8 cellular contexts compared by ENCODE assay signal in genomic region chr13:52405369-52405766, GRCh38. TPM values are rescaled to one million over a fixed set of nuclear protein-coding genes. Genes with fewer than 3 reads are reported as not detected.
DNase-seq lines count a peak whose midpoint lies in the region; ATAC-seq and TF ChIP-seq lines count a peak whose summit lies in the region.

No MANE protein-coding gene starts in this region.

- peaks cover 11% of the 10 kb centered on the region for H3K27me3 ChIP-seq in CD8-positive, alpha-beta memory T cell (ENCODE audit: insufficient read depth, low read length, poor library complexity, severe bottlenecking)
- H3K27me3 ChIP-seq in Peyer's patch = peaks cover 0 to 8% of the 10 kb centered on the region in 2 donors
- H3K27me3 ChIP-seq in fibroblast of lung (ENCODE audit: control insufficient read depth, insufficient read depth, low read length) = no peaks in the 10 kb centered on the region

- H3K27me3 Mint-ChIP-seq in CD8-positive, alpha-beta memory T cell = peaks cover 2 to 30% of the 10 kb centered on the region in 2 donors
- no peaks in the 10 kb centered on the region for H3K27me3 Mint-ChIP-seq in osteocyte (ENCODE audit: unreplicated experiment)

- no peak overlapping the region for H3K27ac ChIP-seq in CD8-positive, alpha-beta memory T cell (ENCODE audit: low read depth, low read length)
- H3K27ac ChIP-seq in Peyer's patch (no peak overlapping the region), fibroblast of lung (ENCODE audit: insufficient read depth, low read length) (peak overlapping the region; percentile 58)

- DNase-seq in CD8-positive, alpha-beta memory T cell = no peak
- DNase-seq in Peyer's patch (no peak), fibroblast of lung (ENCODE audit: low read depth in 2 of 2) (no peak), osteocyte (ENCODE audit: extremely low spot score, unreplicated experiment) (no peak), NCI-H345 (lab: John Stamatoyannopoulos, UW) (no peak), NCI-H1092 treated with DMSO at 0.1 percent for 48 hours (lab: John Stamatoyannopoulos, UW) (no peak)

- no peak for TF ChIP-seq CTCF in Peyer's patch (IDR thresholded peaks at IDR 0.05)
- no peak for TF ChIP-seq CTCF in fibroblast of lung (conservative IDR thresholded peaks at IDR 0.05 in 1 of 2, IDR thresholded peaks at IDR 0.05 in 1 of 2; ENCODE audit: low read depth in 1 of 2, low read length in 2 of 2)
- TF ChIP-seq CTCF in osteocyte (IDR thresholded peaks at IDR 0.05) = no peak

- TF ChIP-seq POLR2A in Peyer's patch (IDR thresholded peaks at IDR 0.05) = no peak

- H3K36me3 ChIP-seq in CD8-positive, alpha-beta memory T cell (ENCODE audit: insufficient read depth, low read length) = no peaks in the 10 kb centered on the region
- no peaks in the 10 kb centered on the region for H3K36me3 ChIP-seq in Peyer's patch
- H3K36me3 ChIP-seq in fibroblast of lung (ENCODE audit: control insufficient read depth, insufficient read depth, low read length) = no peaks in the 10 kb centered on the region

- peak overlapping the region; percentile 98 for H3K4me2 ChIP-seq in fibroblast of lung (ENCODE audit: extremely low read depth, insufficient read depth, low read length)

- POLR2A ChIA-PET in CD8-positive, alpha-beta memory T cell (lab: Charles Lee) = no interaction called here

- CTCF ChIA-PET in CD8-positive, alpha-beta memory T cell (lab: Charles Lee) = interaction anchor here (0.7 to 1.3 kb wide), 3 partner anchors 11 to 45 kb away, joined by 3 to 6 read pairs (median 3); no protein-coding TSS in a partner anchor

- H3K4me1 Mint-ChIP-seq in CD8-positive, alpha-beta memory T cell = peaks cover 20 to 28% (median 27%) of the 10 kb centered on the region in 3 donors
- peaks cover 20% of the 10 kb centered on the region for H3K4me1 Mint-ChIP-seq in osteocyte (ENCODE audit: unreplicated experiment)

- no peaks in the 10 kb centered on the region for H4K20me1 ChIP-seq in fibroblast of lung (ENCODE audit: control insufficient read depth, extremely low read depth, insufficient read depth, low read length)

- H2AFZ ChIP-seq in fibroblast of lung (ENCODE audit: low read length) = peak overlapping the region; percentile 75

- H3K4me3 ChIP-seq in CD8-positive, alpha-beta memory T cell (ENCODE audit: low read length) = peak overlapping the region; percentile 37
- H3K4me3 ChIP-seq in Peyer's patch (peak overlapping the region; percentile 22 to 46 (median 42)), fibroblast of lung (replicated peaks in 1 of 4; ENCODE audit: control extremely low read depth in 1 of 4, insufficient read depth in 1 of 4, low read depth in 3 of 4, low read length in 4 of 4) (peak overlapping the region; percentile 75 to 96 (median 80))

- H3K9me3 ChIP-seq in CD8-positive, alpha-beta memory T cell (ENCODE audit: low read length) = no peaks in the 10 kb centered on the region
- no peaks in the 10 kb centered on the region for H3K9me3 ChIP-seq in Peyer's patch
- no peaks in the 10 kb centered on the region for H3K9me3 ChIP-seq in fibroblast of lung (ENCODE audit: control insufficient read depth, insufficient read depth, low read depth, low read length)

- H3K9ac ChIP-seq in fibroblast of lung (ENCODE audit: insufficient read depth, low read length) = peak overlapping the region; percentile 74

- H3K9me3 Mint-ChIP-seq in CD8-positive, alpha-beta memory T cell = no peaks in the 10 kb centered on the region
- no peaks in the 10 kb centered on the region for H3K9me3 Mint-ChIP-seq in osteocyte (ENCODE audit: unreplicated experiment)

- peak overlapping the region in 1 of 8 donors; percentile 57 for H3K27ac Mint-ChIP-seq in CD8-positive, alpha-beta memory T cell
- no peak overlapping the region for H3K27ac Mint-ChIP-seq in osteocyte (ENCODE audit: unreplicated experiment)

- ATAC-seq in GM18870 (IDR thresholded peaks at IDR 0.05; ENCODE audit: unreplicated experiment) (no peak), GM21723 (IDR thresholded peaks at IDR 0.05; ENCODE audit: unreplicated experiment) (no peak)

- no peaks in the 10 kb centered on the region for H3K79me2 ChIP-seq in fibroblast of lung (ENCODE audit: control insufficient read depth, insufficient read depth, low read length)

- H3K4me1 ChIP-seq in CD8-positive, alpha-beta memory T cell (ENCODE audit: insufficient read depth, low read length) = peaks cover 21% of the 10 kb centered on the region
- H3K4me1 ChIP-seq in Peyer's patch (peaks cover 0 to 9% (median 5%) of the 10 kb centered on the region in 4 donors), fibroblast of lung (ENCODE audit: control insufficient read depth, extremely low read depth, insufficient read depth, low read length) (no peaks in the 10 kb centered on the region)

- peaks cover 0 to 6% (median 0%) of the 10 kb centered on the region in 3 donors for H3K36me3 Mint-ChIP-seq in CD8-positive, alpha-beta memory T cell
- H3K36me3 Mint-ChIP-seq in osteocyte (ENCODE audit: unreplicated experiment) = no peaks in the 10 kb centered on the region

- H3K4me3 Mint-ChIP-seq in CD8-positive, alpha-beta memory T cell = peak overlapping the region; percentile 62 to 91 (median 77)
- H3K4me3 Mint-ChIP-seq in osteocyte (ENCODE audit: unreplicated experiment) = peak overlapping the region; percentile 76

RNA-seq across cellular contexts. Expression of gene THSD1, which starts 0.6 kb away (rescaled TPM):
- total RNA-seq in CD8-positive, alpha-beta memory T cell = under 1 TPM; 0.20 to 0.26 TPM
- not detected for polyA plus RNA-seq in CD8-positive, alpha-beta memory T cell
- 1 to 10 TPM; 2.1 to 5.0 (median 2.5) TPM for total RNA-seq in Peyer's patch
- 9.1 and 9.8 TPM in 2 replicates for total RNA-seq in fibroblast of lung
- 5.2 and 10.2 TPM in 2 replicates for polyA plus RNA-seq in fibroblast of lung
- 3.7 and 7.8 TPM in 2 replicates for polyA plus RNA-seq in fibroblast of lung (2012)
- polyA minus RNA-seq in fibroblast of lung (ENCODE audit: low replicate concordance) = 4.4 and 14.9 TPM in 2 replicates
- total RNA-seq in osteocyte = 3.1 and 3.7 TPM in 2 replicates

RNA-seq across cellular contexts. Expression of gene VPS36, which starts 45.1 kb away (rescaled TPM):
- 10 to 100 TPM; 33.8 to 34.9 TPM for total RNA-seq in CD8-positive, alpha-beta memory T cell
- 47.1 TPM for polyA plus RNA-seq in CD8-positive, alpha-beta memory T cell
- 10 to 100 TPM; 52.0 to 87.0 (median 78.7) TPM for total RNA-seq in Peyer's patch
- 22.6 and 28.2 TPM in 2 replicates for total RNA-seq in fibroblast of lung
- polyA plus RNA-seq in fibroblast of lung = 15.8 and 16.2 TPM in 2 replicates
- 12.9 and 13.9 TPM in 2 replicates for polyA plus RNA-seq in fibroblast of lung (2012)
- 3.9 and 7.8 TPM in 2 replicates for polyA minus RNA-seq in fibroblast of lung (ENCODE audit: low replicate concordance)
- total RNA-seq in osteocyte = 43.6 and 44.3 TPM in 2 replicates

RNA-seq across cellular contexts. Expression of gene CKAP2, which starts 49.9 kb away (rescaled TPM):
- total RNA-seq in CD8-positive, alpha-beta memory T cell = 10 to 100 TPM; 31.1 to 36.1 TPM
- 12.2 TPM for polyA plus RNA-seq in CD8-positive, alpha-beta memory T cell
- total RNA-seq in Peyer's patch (10 to 100 TPM in 3 of 4 donors, 1 to 10 TPM in 1; 9.8 to 38.0 (median 13.7) TPM), fibroblast of lung (9.5 and 24.8 TPM in 2 replicates), osteocyte (24.5 and 25.8 TPM in 2 replicates)
- polyA plus RNA-seq in fibroblast of lung = 10.5 and 28.2 TPM in 2 replicates
- polyA plus RNA-seq in fibroblast of lung (2012) = 12.8 and 34.0 TPM in 2 replicates
- 2.3 and 2.4 TPM in 2 replicates for polyA minus RNA-seq in fibroblast of lung (ENCODE audit: low replicate concordance)
